Comparison of ENCODE assay signal across 2 cellular contexts in genomic region chr17:75455896-75456416, GRCh38.
TF ChIP-seq lines count a peak whose summit lies in the region.

No MANE protein-coding gene starts in this region.

TF ChIP-seq in HEK293, 187 proteins besides CTCF, POLR2A, EP300 and RAD21 (continued from another document):
- peak; percentile 95; the same call in 1 of the 2 replicates for TF ChIP-seq PRDM4 (tag by site-specific recombination; IDR thresholded peaks at IDR 0.05)

TF ChIP-seq in WTC11, 78 proteins besides CTCF, POLR2A, EP300 and RAD21 (continued from another document):
- TF ChIP-seq, protein P1, sequence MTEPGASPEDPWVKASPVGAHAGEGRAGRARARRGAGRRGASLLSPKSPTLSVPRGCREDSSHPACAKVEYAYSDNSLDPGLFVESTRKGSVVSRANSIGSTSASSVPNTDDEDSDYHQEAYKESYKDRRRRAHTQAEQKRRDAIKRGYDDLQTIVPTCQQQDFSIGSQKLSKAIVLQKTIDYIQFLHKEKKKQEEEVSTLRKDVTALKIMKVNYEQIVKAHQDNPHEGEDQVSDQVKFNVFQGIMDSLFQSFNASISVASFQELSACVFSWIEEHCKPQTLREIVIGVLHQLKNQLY (CRISPR knock-in tag; IDR thresholded peaks at IDR 0.05): no peak
- TF ChIP-seq OVOL2 (CRISPR knock-in tag; IDR thresholded peaks at IDR 0.05; ENCODE audit: borderline replicate concordance) (no peak), IRF2 (CRISPR knock-in tag; IDR thresholded peaks at IDR 0.05; ENCODE audit: borderline replicate concordance, low read depth) (no peak)
- TF ChIP-seq, protein P2, sequence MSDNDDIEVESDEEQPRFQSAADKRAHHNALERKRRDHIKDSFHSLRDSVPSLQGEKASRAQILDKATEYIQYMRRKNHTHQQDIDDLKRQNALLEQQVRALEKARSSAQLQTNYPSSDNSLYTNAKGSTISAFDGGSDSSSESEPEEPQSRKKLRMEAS (CRISPR knock-in tag; IDR thresholded peaks at IDR 0.05): no peak
- TF ChIP-seq, protein P3, sequence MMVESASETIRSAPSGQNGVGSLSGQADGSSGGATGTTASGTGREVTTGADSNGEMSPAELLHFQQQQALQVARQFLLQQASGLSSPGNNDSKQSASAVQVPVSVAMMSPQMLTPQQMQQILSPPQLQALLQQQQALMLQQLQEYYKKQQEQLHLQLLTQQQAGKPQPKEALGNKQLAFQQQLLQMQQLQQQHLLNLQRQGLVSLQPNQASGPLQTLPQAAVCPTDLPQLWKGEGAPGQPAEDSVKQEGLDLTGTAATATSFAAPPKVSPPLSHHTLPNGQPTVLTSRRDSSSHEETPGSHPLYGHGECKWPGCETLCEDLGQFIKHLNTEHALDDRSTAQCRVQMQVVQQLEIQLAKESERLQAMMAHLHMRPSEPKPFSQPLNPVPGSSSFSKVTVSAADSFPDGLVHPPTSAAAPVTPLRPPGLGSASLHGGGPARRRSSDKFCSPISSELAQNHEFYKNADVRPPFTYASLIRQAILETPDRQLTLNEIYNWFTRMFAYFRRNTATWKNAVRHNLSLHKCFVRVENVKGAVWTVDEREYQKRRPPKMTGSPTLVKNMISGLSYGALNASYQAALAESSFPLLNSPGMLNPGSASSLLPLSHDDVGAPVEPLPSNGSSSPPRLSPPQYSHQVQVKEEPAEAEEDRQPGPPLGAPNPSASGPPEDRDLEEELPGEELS (CRISPR knock-in tag; IDR thresholded peaks at IDR 0.05): no peak
